ENCODE assay signal across 23 cellular contexts in the genomic region with DNA sequence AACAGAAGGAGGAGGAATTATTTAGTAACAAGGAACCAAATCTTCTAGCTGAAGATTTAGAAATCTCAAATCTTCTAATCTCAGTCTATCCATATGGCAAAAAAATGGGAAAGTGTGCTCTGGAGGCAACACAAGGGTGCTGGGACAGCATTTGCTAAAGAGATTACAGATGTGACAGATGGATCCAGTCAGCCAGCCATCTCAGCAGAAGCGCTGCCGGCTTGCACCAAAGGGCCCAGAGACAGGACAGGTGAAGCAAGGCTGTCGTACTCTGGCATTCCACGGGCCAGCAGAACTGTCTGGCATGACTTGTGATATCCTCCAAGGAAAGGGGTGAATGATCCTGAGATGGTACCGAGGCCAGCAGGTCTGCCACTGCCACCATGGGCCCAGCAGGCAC. TPM values are rescaled to one million over a fixed set of nuclear protein-coding genes. Genes with fewer than 3 reads are reported as not detected.
DNase-seq lines count a peak whose midpoint lies in the region; FAIRE-seq and TF ChIP-seq lines count a peak whose summit lies in the region.
"Had no signal": no experiment of that assay in that cellular context is flagged by ENCODE, and none has a peak within 500 bp of the region (broad histone marks: within the 10 kb centered on the region; RNA-seq: fewer than 3 reads in every experiment).

No MANE protein-coding gene starts in this region.

- in situ Hi-C loops in GM13976 (cut with MboI; ENCODE audit: low sequenced_read_pairs, unreplicated experiment): loop anchor here (25.0 kb wide), 1 partner anchor 447 kb away; no protein-coding TSS in a partner anchor

- H3K9me3 ChIP-seq in WERI-Rb-1 (ENCODE audit: severe bottlenecking): no peaks in the 10 kb centered on the region
- H3K9me3 ChIP-seq: MG63 had no signal

- H3K27me3 ChIP-seq in WERI-Rb-1 (ENCODE audit: insufficient read depth, low read depth, severe bottlenecking) (no peaks in the 10 kb centered on the region), layer of hippocampus (ENCODE audit: control insufficient read depth, insufficient read depth, low read length) (no peaks in the 10 kb centered on the region)
- H3K27me3 ChIP-seq: MG63 had no signal

- no peaks in the 10 kb centered on the region for H3K36me3 ChIP-seq in WERI-Rb-1

- TF ChIP-seq CTCF in WERI-Rb-1 (IDR thresholded peaks at IDR 0.05; ENCODE audit: low read depth, low read length) (no peak), GM13976 (IDR thresholded peaks at IDR 0.05; ENCODE audit: borderline replicate concordance, control extremely low read depth, extremely low read depth, insufficient read depth, missing control alignments) (no peak)

- H3K4me3 ChIP-seq in WERI-Rb-1 (ENCODE audit: low read depth, low read length): no peak overlapping the region
- H3K4me3 ChIP-seq: GM23248, MG63 had no signal

- H3K27ac ChIP-seq in WERI-Rb-1: peak overlapping the region; percentile 83
- H3K27ac ChIP-seq in layer of hippocampus (ENCODE audit: low read depth, low read length): peak overlapping the region; percentile 30
- peak overlapping the region; percentile 14 for H3K27ac ChIP-seq in temporal lobe (ENCODE audit: low read depth, low read length)
- H3K27ac ChIP-seq: GM23248 had no signal

- FAIRE-seq in HTR-8/SVneo (lab: Jason Lieb, UNC): peak; percentile 63
- FAIRE-seq: GM19239 had no signal

- no peak for DNase-seq in HTR-8/SVneo (ENCODE audit: insufficient read length, low spot score)
- DNase-seq in WERI-Rb-1: peak; percentile 79
- DNase-seq in GM13976 (ENCODE audit: low spot score): no peak
- DNase-seq in COLO829 (ENCODE audit: low spot score): no peak
- no peak for DNase-seq in activated CD4-positive, alpha-beta T cell treated with anti-CD3 and anti-CD28 coated beads, Interleukin-2, amount 50 U/mL, for 4 hours
- DNase-seq: ACHN, C1 segment of cervical spinal cord, DMS153, GDM1, GM23248, HCEC 1CT, Kasumi-1, MG63, NCI-H1048, NCI-H1436, NCI-H2029, NCI-H69, Right ventricle myocardium superior had no signal

RNA-seq across cellular contexts. Expression of a gene that starts 45.7 kb away (rescaled TPM):
- not detected for total RNA-seq in temporal lobe
- total RNA-seq: Daoy, GM23248, OCI-LY7, Right ventricle myocardium superior had no signal

Comparison
In these comparisons a context has a peak if more than half of its experiments do, and no peak if none do; other contexts are left out.
1. H3K27ac ChIP-seq: peak in every context shown above with its lines; median percentile 83 in WERI-Rb-1; 30 in layer of hippocampus; 14 in temporal lobe.